ENCODE assay signal across 17 cellular contexts in the genomic region with DNA sequence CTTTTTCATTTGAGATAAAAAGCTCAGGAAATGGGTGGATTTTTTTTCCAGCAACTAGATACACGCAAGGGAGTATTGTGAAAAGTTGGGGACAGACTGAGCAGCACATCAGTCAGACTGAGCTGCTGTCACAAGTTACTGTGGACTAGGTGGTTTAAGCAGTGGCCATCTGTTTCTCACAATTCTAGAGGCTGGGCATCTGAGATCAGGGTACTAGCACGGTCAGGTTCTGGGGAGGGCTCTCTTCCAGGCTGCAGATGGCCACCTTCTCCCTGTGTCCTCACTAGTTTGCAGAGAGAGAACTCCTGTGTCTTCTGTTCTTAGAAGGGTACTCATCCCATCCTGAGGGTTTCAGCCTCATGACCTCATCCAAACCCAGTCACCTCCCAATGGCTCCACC.
"Had no signal": no experiment of that assay in that cellular context is flagged by ENCODE, and none has a peak within 500 bp of the region (broad histone marks: within the 10 kb centered on the region; RNA-seq: fewer than 3 reads in every experiment).

No MANE protein-coding gene starts in this region.

- H3K27me3 ChIP-seq: colonic mucosa, foreskin keratinocyte had no signal

- H3K27ac ChIP-seq: colonic mucosa, foreskin keratinocyte, parathyroid adenoma, psoas muscle had no signal

- H3K36me3 ChIP-seq: colonic mucosa had no signal

- DNase-seq: colonic mucosa; dermis blood vessel endothelial cell; erythroblast; hippocampal formation; left colon; left ventricle myocardium superior; mesenchymal stem cell; naive B cell; nephron progenitor cell; psoas muscle; small intestine; stimulated activated CD4-positive, alpha-beta T cell treated with anti-CD3 and anti-CD28 coated beads, Interleukin-2, amount 100 ng/mL, for 48 hours; stimulated activated naive CD4-positive, alpha-beta T cell treated with Interleukin-2 at 50 U/mL for 16 hours; trophoblast cell had no signal

- H2AFZ ChIP-seq: parathyroid adenoma had no signal

- H3K4me3 ChIP-seq: colonic mucosa, lung, psoas muscle had no signal

- ATAC-seq: foreskin keratinocyte, left colon, psoas muscle had no signal

- H3K9me3 ChIP-seq: colonic mucosa had no signal

- H3K4me1 ChIP-seq: colonic mucosa, foreskin keratinocyte, psoas muscle had no signal

- H3K9ac ChIP-seq: parathyroid adenoma had no signal
